ENCODE assay signal across 16 cellular contexts in the genomic region with DNA sequence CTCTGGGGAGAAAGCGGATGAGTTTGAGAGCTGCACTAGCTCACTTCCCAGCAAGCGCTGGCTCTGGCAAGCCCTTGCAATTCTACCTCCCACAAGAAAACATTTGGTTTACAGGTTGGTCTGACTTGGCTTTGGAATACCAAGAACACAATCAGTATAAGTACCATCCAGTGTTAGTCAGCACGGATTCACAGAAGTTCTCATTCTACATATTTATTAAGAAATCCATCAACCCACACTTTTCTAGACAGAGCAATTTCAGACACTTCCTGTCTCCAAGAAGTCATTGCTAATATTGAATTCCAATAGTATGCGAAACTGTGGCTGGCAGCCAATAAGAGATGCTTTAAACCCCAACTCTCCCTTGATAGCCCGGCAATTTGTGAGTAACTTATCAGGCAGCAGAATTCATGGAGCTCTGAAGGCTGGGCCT. TPM values are rescaled to one million over a fixed set of nuclear protein-coding genes. Genes with fewer than 3 reads are reported as not detected.
DNase-seq lines count a peak whose midpoint lies in the region; ATAC-seq and TF ChIP-seq lines count a peak whose summit lies in the region.
"Had no signal": no experiment of that assay in that cellular context is flagged by ENCODE, and none has a peak within 500 bp of the region (broad histone marks: within the 10 kb centered on the region; RNA-seq: fewer than 3 reads in every experiment).

No MANE protein-coding gene starts in this region.

- ATAC-seq in HG02588 (IDR thresholded peaks at IDR 0.05; ENCODE audit: unreplicated experiment) (no peak), esophagus mucosa (no peak)

- peaks cover 51% of the 10 kb centered on the region for H3K4me1 ChIP-seq in osteoblast (ENCODE audit: insufficient read depth, low read length)

- no peak overlapping the region for H2AFZ ChIP-seq in osteoblast (ENCODE audit: low read length)

- intact Hi-C loops in posterior vena cava (cut with DNase I): loop anchor here (5.0 to 10.0 kb wide), 2 partner anchors 197 to 311 kb away; no protein-coding TSS in a partner anchor

- peak overlapping the region; percentile 65 for H3K4me2 ChIP-seq in osteoblast (ENCODE audit: insufficient read depth, low read length)

- no peak for TF ChIP-seq CTCF in epithelial cell of esophagus (IDR thresholded peaks at IDR 0.05; ENCODE audit: insufficient read depth, low read depth, low read length, missing control alignments)
- peak; percentile 6 for TF ChIP-seq CTCF in osteoblast (IDR thresholded peaks at IDR 0.05; ENCODE audit: extremely low read depth, low read depth, low read length)

- DNase-seq in EH (ENCODE audit: low read depth) (peak; percentile 95), NCI-H226 (peak; percentile 20), epithelial cell of esophagus (ENCODE audit: low read depth) (peak; percentile 60), osteoblast (ENCODE audit: insufficient read length, low spot score, missing footprints) (peak; percentile 88), NCI-H2171 treated with DMSO at 0.1 percent for 48 hours (lab: John Stamatoyannopoulos, UW) (no peak), posterior vena cava (ENCODE audit: low spot score) (no peak)
- DNase-seq: activated CD4-positive, alpha-beta T cell treated with anti-CD3 and anti-CD28 coated beads, Interleukin-2, amount 10 ng/mL, durations not matched to agents 7 days and 5 days; activated T-cell treated with anti-CD3 and anti-CD28 coated beads, Interleukin-2, amount 50 U/mL, for 48 hours; CD4-positive, CD25-positive, alpha-beta regulatory T cell; Karpas-422; NCI-H187; NCI-H774; RPMI8226; trophoblast cell had no signal

- H3K4me3 ChIP-seq in epithelial cell of esophagus (ENCODE audit: low read length): no peak overlapping the region
- no peak overlapping the region for H3K4me3 ChIP-seq in osteoblast (ENCODE audit: insufficient read depth, low read length)

- peak overlapping the region; percentile 76 for H3K27ac ChIP-seq in osteoblast (ENCODE audit: low read depth, low read length)

- no peaks in the 10 kb centered on the region for H3K79me2 ChIP-seq in osteoblast (ENCODE audit: insufficient read depth, low read length)

- no peaks in the 10 kb centered on the region for H4K20me1 ChIP-seq in osteoblast (ENCODE audit: insufficient read depth, low read length)

- H3K9me3 ChIP-seq in osteoblast (ENCODE audit: low read depth, low read length): no peaks in the 10 kb centered on the region

- H3K36me3 ChIP-seq in osteoblast (ENCODE audit: insufficient read depth, low read length): no peaks in the 10 kb centered on the region

- no peaks in the 10 kb centered on the region for H3K27me3 ChIP-seq in osteoblast (ENCODE audit: insufficient read depth, low read length)

RNA-seq across cellular contexts. Expression of gene WASF3, which starts 59.5 kb away (rescaled TPM):
- total RNA-seq in osteoblast: 23.5 and 34.2 TPM in 2 replicates
- total RNA-seq in posterior vena cava: 10 to 100 TPM; 24.7 to 25.6 TPM
- 2.0 TPM for total RNA-seq in esophagus mucosa

Comparison
In these comparisons a context has a peak if more than half of its experiments do, and no peak if none do; other contexts are left out.
1. DNase-seq: peak in EH (single experiment), NCI-H226 (single experiment), epithelial cell of esophagus (single experiment) and osteoblast (single experiment); none in NCI-H2171 treated with DMSO at 0.1 percent for 48 hours (single experiment) and posterior vena cava (single experiment).